2 cellular contexts compared by ENCODE assay signal in genomic region chr2:60735496-60736250, GRCh38.
A peak's percentile ranks its signal among the peaks of the same experiment; 100 is the strongest.
TF ChIP-seq lines count a peak whose summit lies in the region.

No MANE protein-coding gene starts in this region.

TF ChIP-seq in HEK293T, 16 proteins besides CTCF, POLR2A, EP300 and RAD21 (continued from another document):
- no peak for TF ChIP-seq FOXM1 (IDR thresholded peaks at IDR 0.05; ENCODE audit: borderline replicate concordance)
- no peak for TF ChIP-seq FOXA1 (IDR thresholded peaks at IDR 0.05)

TF ChIP-seq in H1, 55 proteins besides CTCF, POLR2A, EP300 and RAD21 (continued from another document):
- peak; percentile 97 for TF ChIP-seq ASH2L (IDR thresholded peaks at IDR 0.05; ENCODE audit: low read length)
- no peak for TF ChIP-seq SP2 (IDR thresholded peaks at IDR 0.05; ENCODE audit: low read length)
- TF ChIP-seq TAF7 (optimal IDR thresholded peaks at IDR 0.05; ENCODE audit: borderline replicate concordance, low read depth, low read length): no peak
- no peak for TF ChIP-seq SIRT6 (IDR thresholded peaks at IDR 0.05; ENCODE audit: low read length)
- no peak for TF ChIP-seq RNF2 (IDR thresholded peaks at IDR 0.05; ENCODE audit: borderline replicate concordance, low read depth, low read length, missing control alignments, poor library complexity, severe bottlenecking)
- peak; percentile 46; the same call in 1 of the 2 replicates for TF ChIP-seq SUZ12 (IDR thresholded peaks at IDR 0.05; ENCODE audit: low read length)
- TF ChIP-seq KDM5A (IDR thresholded peaks at IDR 0.05; ENCODE audit: low read length): no peak
- no peak for TF ChIP-seq USF2 (IDR thresholded peaks at IDR 0.05; ENCODE audit: low read length)
- no peak for TF ChIP-seq BACH1 (IDR thresholded peaks at IDR 0.05; ENCODE audit: low read length)
- no peak for TF ChIP-seq CREB1 (IDR thresholded peaks at IDR 0.05)
- TF ChIP-seq POLR2AphosphoS5 (IDR thresholded peaks at IDR 0.05; ENCODE audit: low read depth, low read length): no peak
- TF ChIP-seq KDM4A (IDR thresholded peaks at IDR 0.05; ENCODE audit: low read depth, low read length, severe bottlenecking): peak; percentile 84
- no peak for TF ChIP-seq GABPA (IDR thresholded peaks at IDR 0.05; ENCODE audit: borderline replicate concordance, insufficient read depth, low read length)
- no peak for TF ChIP-seq ZNF274 (IDR thresholded peaks at IDR 0.05; ENCODE audit: borderline replicate concordance, extremely low read depth, low read length)
- TF ChIP-seq EGR1 (IDR thresholded peaks at IDR 0.05; ENCODE audit: borderline replicate concordance, low read depth, low read length): peak; percentile 86; the same call in 1 of the 2 replicates
- no peak for TF ChIP-seq HDAC2 (IDR thresholded peaks at IDR 0.05; ENCODE audit: borderline replicate concordance in 1 of 2, low read depth in 2 of 2, low read length in 2 of 2)
- no peak for TF ChIP-seq NRF1 (IDR thresholded peaks at IDR 0.05; ENCODE audit: low read depth, low read length)
- TF ChIP-seq SIN3A (conservative IDR thresholded peaks at IDR 0.05 in 1 of 2, IDR thresholded peaks at IDR 0.05 in 1 of 2; ENCODE audit: low read depth in 1 of 2, low read length in 2 of 2): no peak
- TF ChIP-seq CHD1 (IDR thresholded peaks at IDR 0.05; ENCODE audit: low read depth, low read length): no peak
- no peak for TF ChIP-seq TBP (IDR thresholded peaks at IDR 0.05; ENCODE audit: low read depth, low read length)
- TF ChIP-seq SP1 (IDR thresholded peaks at IDR 0.05; ENCODE audit: low read depth, low read length): no peak
- no peak for TF ChIP-seq CBX8 (IDR thresholded peaks at IDR 0.05; ENCODE audit: borderline replicate concordance, low read depth, low read length)
- TF ChIP-seq PHF8 (conservative IDR thresholded peaks at IDR 0.05; ENCODE audit: low read depth, low read length): peak; percentile 36; the same call in 1 of the 2 replicates
- TF ChIP-seq RBBP5 (IDR thresholded peaks at IDR 0.05; ENCODE audit: borderline replicate concordance, low read depth, low read length): peak; percentile 98
- no peak for TF ChIP-seq ATF3 (IDR thresholded peaks at IDR 0.05; ENCODE audit: insufficient read depth, low read depth, low read length)
TF ChIP-seq in H1: peak in this region for 9.
